14 cellular contexts compared by ENCODE assay signal in the genomic region with DNA sequence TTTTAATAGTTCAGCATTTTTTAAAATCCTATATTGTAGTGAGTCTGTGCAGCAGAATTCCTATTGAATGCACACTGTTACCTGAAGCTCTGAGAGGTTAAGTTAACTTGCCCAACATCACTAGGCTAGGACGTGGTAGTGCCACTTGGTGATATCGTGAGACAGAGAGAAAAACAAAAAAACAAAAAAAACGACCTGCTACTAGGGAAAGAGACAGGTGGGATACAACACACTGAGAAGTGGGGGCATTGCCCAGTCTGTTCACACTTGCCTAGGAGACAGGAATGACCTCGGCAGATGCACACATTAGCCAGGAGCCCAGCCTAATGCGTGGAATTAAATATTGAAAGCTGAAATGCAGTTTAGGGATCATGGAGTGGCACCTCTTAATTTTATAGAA.
DNase-seq lines count a peak whose midpoint lies in the region; ATAC-seq and TF ChIP-seq lines count a peak whose summit lies in the region.
"Had no signal": no experiment of that assay in that cellular context is flagged by ENCODE, and none has a peak within 500 bp of the region (broad histone marks: within the 10 kb centered on the region; RNA-seq: fewer than 3 reads in every experiment).

No MANE protein-coding gene starts in this region.

- no peak overlapping the region for H3K4me3 ChIP-seq in adrenal gland

- no peaks in the 10 kb centered on the region for H3K36me3 ChIP-seq in adrenal gland (replicated peaks in 1 of 2)
- H3K36me3 ChIP-seq: neutrophil had no signal

- peaks cover 3 to 9% of the 10 kb centered on the region in 2 donors for H3K36me3 Mint-ChIP-seq in activated T-cell treated with anti-CD3 and anti-CD28 coated beads, Interleukin-2, amount 50 U/mL, for 72 hours (ENCODE audit: insufficient read depth in 2 of 2)
- H3K36me3 Mint-ChIP-seq in stimulated activated naive B cell treated with anti-CD40 and anti-IgM and Interleukin-4, amounts not matched to agents 10 μg/mL and 1 μg/mL and 100 μg/mL, for 72 hours, result peaks cover under 1 to 1% of the 10 kb centered on the region in 2 donors
- H3K36me3 Mint-ChIP-seq in CD14-positive monocyte, result peaks cover 0 to 2% of the 10 kb centered on the region in 2 donors

- H3K4me1 ChIP-seq in adrenal gland (replicated peaks in 1 of 2), result no peaks in the 10 kb centered on the region

- H3K27ac Mint-ChIP-seq in activated T-cell treated with anti-CD3 and anti-CD28 coated beads, Interleukin-2, amount 50 U/mL, for 72 hours, result peak overlapping the region; percentile 47
- peak overlapping the region; percentile 57 for H3K27ac Mint-ChIP-seq in stimulated activated naive B cell treated with anti-CD40 and anti-IgM and Interleukin-4, amounts not matched to agents 10 μg/mL and 1 μg/mL and 100 μg/mL, for 72 hours
- peak overlapping the region in 2 of 7 donors; percentile 32 to 73 for H3K27ac Mint-ChIP-seq in CD14-positive monocyte

- no peak for ATAC-seq in activated T-cell treated with anti-CD3 and anti-CD28 coated beads, Interleukin-2, amount 50 U/mL, for 72 hours (replicated peaks in 1 of 2)
- no peak for ATAC-seq in stimulated activated naive B cell treated with anti-CD40 and anti-IgM and Interleukin-4, amounts not matched to agents 10 μg/mL and 1 μg/mL and 100 μg/mL, for 72 hours (replicated peaks)
- ATAC-seq: left cardiac atrium; stimulated activated naive CD8-positive, alpha-beta T cell treated with anti-CD3 and anti-CD28 coated beads, Interleukin-15, Interleukin-2, amounts not matched to agents 100 U/mL and 50 U/mL, for 24 hours had no signal

- no peaks in the 10 kb centered on the region for H3K27me3 ChIP-seq in adrenal gland
- H3K27me3 ChIP-seq: neutrophil had no signal

- 71 to 82% (median 79%) methylated on average over 5 of the region's 5 CpGs for WGBS in adrenal gland, 4 donors

- H3K4me1 Mint-ChIP-seq in activated T-cell treated with anti-CD3 and anti-CD28 coated beads, Interleukin-2, amount 50 U/mL, for 72 hours (ENCODE audit: low read depth), result peaks cover 100% of the 10 kb centered on the region
- peaks cover 61 to 94% of the 10 kb centered on the region in 2 donors for H3K4me1 Mint-ChIP-seq in stimulated activated naive B cell treated with anti-CD40 and anti-IgM and Interleukin-4, amounts not matched to agents 10 μg/mL and 1 μg/mL and 100 μg/mL, for 72 hours
- H3K4me1 Mint-ChIP-seq in CD14-positive monocyte, result peaks cover 55% of the 10 kb centered on the region

- no peak overlapping the region for H3K27ac ChIP-seq in adrenal gland

- TF ChIP-seq CTCF in CD14-positive monocyte (IDR thresholded peaks at IDR 0.05), result no peak
- TF ChIP-seq CTCF in adrenal gland (IDR thresholded peaks at IDR 0.05), result no peak

- peak overlapping the region; percentile 26 to 80 for H3K4me3 Mint-ChIP-seq in activated T-cell treated with anti-CD3 and anti-CD28 coated beads, Interleukin-2, amount 50 U/mL, for 72 hours
- H3K4me3 Mint-ChIP-seq in stimulated activated naive B cell treated with anti-CD40 and anti-IgM and Interleukin-4, amounts not matched to agents 10 μg/mL and 1 μg/mL and 100 μg/mL, for 72 hours, result no peak overlapping the region
- no peak overlapping the region for H3K4me3 Mint-ChIP-seq in CD14-positive monocyte

- TF ChIP-seq POLR2A in adrenal gland (IDR thresholded peaks at IDR 0.05), result no peak

- no peaks in the 10 kb centered on the region for H3K9me3 Mint-ChIP-seq in activated T-cell treated with anti-CD3 and anti-CD28 coated beads, Interleukin-2, amount 50 U/mL, for 72 hours
- H3K9me3 Mint-ChIP-seq in stimulated activated naive B cell treated with anti-CD40 and anti-IgM and Interleukin-4, amounts not matched to agents 10 μg/mL and 1 μg/mL and 100 μg/mL, for 72 hours, result no peaks in the 10 kb centered on the region
- no peaks in the 10 kb centered on the region for H3K9me3 Mint-ChIP-seq in CD14-positive monocyte

- H3K9me3 ChIP-seq in adrenal gland (replicated peaks in 1 of 3), result no peaks in the 10 kb centered on the region
- H3K9me3 ChIP-seq: neutrophil had no signal

- no peaks in the 10 kb centered on the region for H3K27me3 Mint-ChIP-seq in activated T-cell treated with anti-CD3 and anti-CD28 coated beads, Interleukin-2, amount 50 U/mL, for 72 hours (ENCODE audit: low read depth)
- H3K27me3 Mint-ChIP-seq in stimulated activated naive B cell treated with anti-CD40 and anti-IgM and Interleukin-4, amounts not matched to agents 10 μg/mL and 1 μg/mL and 100 μg/mL, for 72 hours, result no peaks in the 10 kb centered on the region
- peaks cover 2 to 12% (median 2%) of the 10 kb centered on the region in 3 donors for H3K27me3 Mint-ChIP-seq in CD14-positive monocyte (ENCODE audit: low read depth in 3 of 3)

- DNase-seq in stimulated activated CD4-positive, alpha-beta T cell treated with anti-CD3 and anti-CD28 coated beads, Interleukin-4, amount 100 ng/mL, for 24 hours, result peak; percentile 32
- no peak for DNase-seq in stimulated activated CD4-positive, alpha-beta T cell treated with anti-CD3 and anti-CD28 coated beads, Interleukin-1b, Interleukin-23, amount 100 ng/mL, for 48 hours
- DNase-seq in NCI-H2171 (lab: John Stamatoyannopoulos, UW), result peak; percentile 13
- no peak for DNase-seq in activated T-cell treated with anti-CD3 and anti-CD28 coated beads, Interleukin-2, amount 50 U/mL, for 72 hours
- DNase-seq in stimulated activated naive B cell treated with anti-CD40 and anti-IgM and Interleukin-4, amounts not matched to agents 10 μg/mL and 1 μg/mL and 100 μg/mL, for 72 hours, result no peak
- DNase-seq in HK-2 (ENCODE audit: unreplicated experiment), result no peak
- DNase-seq in CD14-positive monocyte (ENCODE audit: low spot score), result no peak
- DNase-seq in adrenal gland, result no peak
- DNase-seq: activated gamma-delta T cell treated with Interleukin-2 at 50 U/mL for 16 hours; cortex of kidney; left cardiac atrium; NCI-H526 treated with DMSO at 0.1 percent for 48 hours; stimulated activated naive CD8-positive, alpha-beta T cell treated with anti-CD3 and anti-CD28 coated beads, Interleukin-15, Interleukin-2, amounts not matched to agents 100 U/mL and 50 U/mL, for 24 hours had no signal

- intact Hi-C loops in CD14-positive monocyte (cut with micrococcal nuclease) (no loop called here), adrenal gland (cut with DNase I) (no loop called here)

Comparison
In these comparisons a context has a peak if more than half of its experiments do, and no peak if none do; other contexts are left out.
1. DNase-seq: peak in stimulated activated CD4-positive, alpha-beta T cell treated with anti-CD3 and anti-CD28 coated beads, Interleukin-4, amount 100 ng/mL, for 24 hours (single experiment) and NCI-H2171 (single experiment); none in stimulated activated CD4-positive, alpha-beta T cell treated with anti-CD3 and anti-CD28 coated beads, Interleukin-1b, Interleukin-23, amount 100 ng/mL, for 48 hours (single experiment), activated T-cell treated with anti-CD3 and anti-CD28 coated beads, Interleukin-2, amount 50 U/mL, for 72 hours (0 of 2), stimulated activated naive B cell treated with anti-CD40 and anti-IgM and Interleukin-4, amounts not matched to agents 10 μg/mL and 1 μg/mL and 100 μg/mL, for 72 hours (single experiment), HK-2 (single experiment), CD14-positive monocyte (single experiment) and adrenal gland (0 of 7).
2. H3K4me3 Mint-ChIP-seq: peak in activated T-cell treated with anti-CD3 and anti-CD28 coated beads, Interleukin-2, amount 50 U/mL, for 72 hours (2 of 2); none in stimulated activated naive B cell treated with anti-CD40 and anti-IgM and Interleukin-4, amounts not matched to agents 10 μg/mL and 1 μg/mL and 100 μg/mL, for 72 hours (0 of 2) and CD14-positive monocyte (0 of 2).